1 cellular context compared by ENCODE assay signal in genomic region chr1:160098852-160099647, GRCh38.
A peak's percentile ranks its signal among the peaks of the same experiment; 100 is the strongest.
TF ChIP-seq lines count a peak whose summit lies in the region.

No MANE protein-coding gene starts in this region.

TF ChIP-seq in HepG2, 621 proteins besides CTCF, POLR2A, EP300 and RAD21 (continued from another document and continues in another):
- TF ChIP-seq AHDC1 (CRISPR knock-in tag; IDR thresholded peaks at IDR 0.05; ENCODE audit: borderline replicate concordance) (no peak), MEIS1 (CRISPR knock-in tag; IDR thresholded peaks at IDR 0.05; ENCODE audit: borderline replicate concordance) (no peak), ZNF646 (CRISPR knock-in tag; IDR thresholded peaks at IDR 0.05) (no peak), KLF12 (CRISPR knock-in tag; IDR thresholded peaks at IDR 0.05; ENCODE audit: borderline replicate concordance) (no peak), TAF1 (CRISPR knock-in tag; IDR thresholded peaks at IDR 0.05) (no peak), ZNF354B (CRISPR knock-in tag; IDR thresholded peaks at IDR 0.05) (0 out of 2 replicates have a peak, but pooled peaks have one; percentile 21), ATF2 (CRISPR knock-in tag; IDR thresholded peaks at IDR 0.05) (no peak; the same call in 1 of the 2 replicates), ZBTB25 (CRISPR knock-in tag; IDR thresholded peaks at IDR 0.05) (no peak), PRDM4 (CRISPR knock-in tag; IDR thresholded peaks at IDR 0.05; ENCODE audit: borderline replicate concordance) (no peak), HBP1 (CRISPR knock-in tag; IDR thresholded peaks at IDR 0.05; ENCODE audit: low read depth) (no peak), SP2 (CRISPR knock-in tag; IDR thresholded peaks at IDR 0.05) (no peak), HMGA1 (CRISPR knock-in tag; conservative IDR thresholded peaks at IDR 0.05) (no peak), NFAT5 (CRISPR knock-in tag; IDR thresholded peaks at IDR 0.05) (no peak), ZNF513 (CRISPR knock-in tag; conservative IDR thresholded peaks at IDR 0.05) (no peak), PBX2 (CRISPR knock-in tag; IDR thresholded peaks at IDR 0.05) (no peak), FOXP1 (IDR thresholded peaks at IDR 0.05) (no peak), FOXP1 (CRISPR knock-in tag; IDR thresholded peaks at IDR 0.05) (0 out of 2 replicates have a peak, but pooled peaks have one; percentile 11), GZF1 (CRISPR knock-in tag; IDR thresholded peaks at IDR 0.05) (no peak), NFKBIZ (CRISPR knock-in tag; IDR thresholded peaks at IDR 0.05) (no peak), ZNF17 (CRISPR knock-in tag; IDR thresholded peaks at IDR 0.05) (no peak), ZMAT5 (CRISPR knock-in tag; IDR thresholded peaks at IDR 0.05; ENCODE audit: borderline replicate concordance, low read depth) (no peak), TEAD2 (CRISPR knock-in tag; IDR thresholded peaks at IDR 0.05) (no peak)
